ENCODE assay signal across 11 cellular contexts in genomic region chr1:228174482-228175315, GRCh38. TPM values are rescaled to one million over a fixed set of nuclear protein-coding genes. Genes with fewer than 3 reads are reported as not detected.
DNase-seq lines count a peak whose midpoint lies in the region; ATAC-seq and TF ChIP-seq lines count a peak whose summit lies in the region.
"Had no signal": no experiment of that assay in that cellular context is flagged by ENCODE, and none has a peak within 500 bp of the region (broad histone marks: within the 10 kb centered on the region; RNA-seq: fewer than 3 reads in every experiment).

No MANE protein-coding gene starts in this region.

- peaks cover 8% of the 10 kb centered on the region for H3K36me3 Mint-ChIP-seq in Calu3 (ENCODE audit: insufficient read depth, unreplicated experiment)

- BruUV-seq in Calu3 (replicated peaks; lab: Mats Ljungman, UMichigan), result no TSS peak

- H3K36me3 ChIP-seq in effector memory CD4-positive, alpha-beta T cell (ENCODE audit: control insufficient read depth, insufficient read depth, low read length), result peaks cover 15% of the 10 kb centered on the region

- no peak overlapping the region for H3K27ac Mint-ChIP-seq in Calu3 (ENCODE audit: unreplicated experiment)

- no peaks in the 10 kb centered on the region for H3K27me3 Mint-ChIP-seq in Calu3 (ENCODE audit: unreplicated experiment)

- H3K27me3 ChIP-seq in effector memory CD4-positive, alpha-beta T cell (replicated peaks; ENCODE audit: control insufficient read depth, insufficient read depth, low read length, poor library complexity, severe bottlenecking), result no peaks in the 10 kb centered on the region

- ATAC-seq in HG02642 (IDR thresholded peaks at IDR 0.05; ENCODE audit: poor library complexity, unreplicated experiment), result no peak

- CTCF ChIA-PET in Calu3 (lab: Charles Lee), result interaction anchor here (0.8 kb wide), 1 partner anchor 8 kb away, joined by 3 read pairs; no protein-coding TSS in a partner anchor

- peaks cover 8% of the 10 kb centered on the region for H3K4me1 Mint-ChIP-seq in Calu3 (ENCODE audit: low read depth, unreplicated experiment)

- H3K4me3 ChIP-seq in effector memory CD4-positive, alpha-beta T cell (ENCODE audit: insufficient read depth, low read depth, low read length, poor library complexity, severe bottlenecking), result no peak overlapping the region
- peak overlapping the region in 5 of 7 experiments; percentile 2 to 28 (median 26) for H3K4me3 ChIP-seq in skin epidermis

- no peaks in the 10 kb centered on the region for H3K4me1 ChIP-seq in effector memory CD4-positive, alpha-beta T cell (ENCODE audit: control insufficient read depth, insufficient read depth, low read length, poor library complexity, severe bottlenecking)

- H3K27ac ChIP-seq in effector memory CD4-positive, alpha-beta T cell (ENCODE audit: insufficient read depth, low read length, poor library complexity, severe bottlenecking), result no peak overlapping the region
- H3K27ac ChIP-seq in skin epidermis, result peak overlapping the region in 1 of 21 experiments; percentile 9

- H3K9me3 Mint-ChIP-seq in Calu3 (ENCODE audit: low read depth, unreplicated experiment), result no peaks in the 10 kb centered on the region

- intact Hi-C loops in Calu3 (cut with micrococcal nuclease; ENCODE audit: unreplicated experiment), result no loop called here

- H3K4me3 Mint-ChIP-seq in Calu3 (ENCODE audit: low read depth, unreplicated experiment), result no peak overlapping the region

- TF ChIP-seq CTCF in Calu3 (IDR thresholded peaks at IDR 0.05; ENCODE audit: unreplicated experiment), result no peak

- no peaks in the 10 kb centered on the region for H3K9me3 ChIP-seq in effector memory CD4-positive, alpha-beta T cell (ENCODE audit: control insufficient read depth, low read length)

- DNase-seq in activated effector memory CD4-positive, alpha-beta T cell treated with anti-CD3 and anti-CD28 coated beads, Interleukin-2, amount 50 U/mL, for 16 hours, result peak; percentile 83
- no peak for DNase-seq in activated effector memory CD4-positive, alpha-beta T cell treated with Interleukin-2 at 50 U/mL for 16 hours
- DNase-seq in NCI-H69 (lab: John Stamatoyannopoulos, UW) (peak; percentile 66), Calu3 (no peak), NCI-H345 (lab: John Stamatoyannopoulos, UW) (no peak)
- DNase-seq in effector memory CD4-positive, alpha-beta T cell, result peak; percentile 9 to 58 (median 54)
- DNase-seq: activated CD4-positive, alpha-beta T cell treated with anti-CD3 and anti-CD28 coated beads for 1 hour; DMS153; MM.1S had no signal

RNA-seq across cellular contexts. Expression of gene IBA57, which starts 9.1 kb away (rescaled TPM):
- 9.2 and 9.5 TPM in 2 replicates for total RNA-seq in Calu3 (2022)

RNA-seq across cellular contexts. Expression of gene GJC2, which starts 25.0 kb away (rescaled TPM):
- 1.2 and 1.3 TPM in 2 replicates for total RNA-seq in Calu3 (2022)

RNA-seq across cellular contexts. Expression of gene OBSCN, which starts 33.1 kb away (rescaled TPM):
- total RNA-seq in Calu3 (2022), result 18.5 and 19.5 TPM in 2 replicates

RNA-seq across cellular contexts. Expression of gene GUK1, which starts 34.6 kb away (rescaled TPM):
- total RNA-seq in Calu3 (2022), result 238 and 262 TPM in 2 replicates

Comparison
In these comparisons a context has a peak if more than half of its experiments do, and no peak if none do; other contexts are left out.
1. DNase-seq: peak in activated effector memory CD4-positive, alpha-beta T cell treated with anti-CD3 and anti-CD28 coated beads, Interleukin-2, amount 50 U/mL, for 16 hours (single experiment), NCI-H69 (single experiment) and effector memory CD4-positive, alpha-beta T cell (3 of 3); none in activated effector memory CD4-positive, alpha-beta T cell treated with Interleukin-2 at 50 U/mL for 16 hours (single experiment), Calu3 (single experiment) and NCI-H345 (single experiment).